Comparison of ENCODE assay signal across 8 cellular contexts in genomic region chr19:12881172-12881808, GRCh38.
DNase-seq lines count a peak whose midpoint lies in the region; ATAC-seq lines count a peak whose summit lies in the region.

TSS of gene DNASE2 (minus strand) at chr19:12881449. CDS start at chr19:12881375, 74 bp downstream.

- ATAC-seq in GM18873 (IDR thresholded peaks at IDR 0.05; ENCODE audit: low FRiP score, unreplicated experiment): peak; percentile 57
- ATAC-seq in HG03135 (IDR thresholded peaks at IDR 0.05; ENCODE audit: unreplicated experiment): peak; percentile 78

- H3K27ac ChIP-seq in ACC112 (ENCODE audit: low read depth, low read length) (no peak within 1 kb of the TSS), caudate nucleus (ENCODE audit: low read depth, low read length) (peak within 1 kb of the TSS; percentile 79)

- H3K27me3 ChIP-seq in ACC112 (ENCODE audit: insufficient read depth, low read length): peaks cover 18% of the 10 kb centered on the region; the same call in 1 of the 2 replicates

- DNase-seq in NCI-H2227 (lab: John Stamatoyannopoulos, UW; ENCODE audit: unreplicated experiment) (peak; percentile 90), caudate nucleus (lab: John Stamatoyannopoulos, UW) (peak in 60 of 61 donors; percentile 13 to 95 (median 74)), inferior parietal cortex (ENCODE audit: extremely low spot score) (peak; percentile 86)
- DNase-seq in activated CD4-positive, CD25-positive, alpha-beta regulatory T cell (lab: John Stamatoyannopoulos, UW): peak; percentile 64 to 75 (median 70)
- peak; percentile 80 to 93 for DNase-seq in stimulated activated CD4-positive, alpha-beta T cell treated with anti-CD3 and anti-CD28 coated beads, Interleukin-12 subunit alpha, Interleukin-12 subunit beta, amount 100 ng/mL, for 24 hours (ENCODE audit: low read depth in 2 of 2)

- H3K36me3 ChIP-seq in ACC112 (ENCODE audit: insufficient read depth, low read length): no peaks in the 10 kb centered on the region

- H3K4me1 ChIP-seq in ACC112 (ENCODE audit: control insufficient read depth, insufficient read depth, low read length, unreplicated experiment): no peaks in the 10 kb centered on the region

- no peaks in the 10 kb centered on the region for H3K79me2 ChIP-seq in ACC112 (ENCODE audit: control insufficient read depth, insufficient read depth, low read length, unreplicated experiment)

- peak within 1 kb of the TSS; percentile 53 for H2AFZ ChIP-seq in ACC112 (ENCODE audit: low read length, unreplicated experiment)

- H3K4me3 ChIP-seq in ACC112 (ENCODE audit: low read depth, low read length): peak within 1 kb of the TSS; percentile 93
